Comparison of ENCODE assay signal across 17 cellular contexts in the genomic region with DNA sequence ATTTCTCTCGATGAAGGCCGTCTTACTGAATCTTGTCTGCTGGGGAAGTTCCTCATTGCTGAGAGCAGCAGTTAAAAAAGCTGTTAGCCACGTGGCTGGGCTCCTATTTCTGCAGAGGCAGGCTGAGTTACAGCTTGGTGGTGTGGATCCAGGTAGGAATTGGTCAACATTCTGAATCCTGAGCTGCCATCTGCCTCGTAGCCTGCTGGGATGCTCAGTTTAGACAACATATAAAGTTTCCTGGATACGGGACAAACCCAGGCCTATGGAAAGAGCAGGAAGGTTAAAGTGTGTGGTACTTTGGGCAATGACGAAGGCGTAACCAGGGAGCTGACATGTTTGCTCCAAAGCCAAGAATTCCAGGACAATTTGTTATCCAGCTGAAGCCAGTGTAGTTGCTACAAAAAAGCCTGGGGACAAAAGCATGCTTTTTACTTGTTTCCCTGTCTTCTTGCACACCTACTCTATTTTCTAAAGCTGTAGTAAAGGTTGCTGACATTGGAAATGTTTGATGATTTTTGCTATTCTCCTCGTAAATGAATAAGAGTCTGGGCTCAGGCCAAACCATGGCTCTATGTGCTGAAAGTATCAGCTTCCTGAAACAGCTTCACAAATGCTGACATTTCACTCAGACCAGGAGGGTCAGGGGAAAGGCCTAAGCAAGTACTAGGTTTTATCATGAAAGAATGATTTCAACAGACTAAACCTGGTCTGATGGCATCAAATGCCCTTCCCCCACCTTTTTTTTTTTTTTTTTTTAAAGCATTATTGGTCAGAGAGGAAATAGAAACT. TPM values are rescaled to one million over a fixed set of nuclear protein-coding genes. Genes with fewer than 3 reads are reported as not detected.
DNase-seq lines count a peak whose midpoint lies in the region; ATAC-seq, FAIRE-seq and TF ChIP-seq lines count a peak whose summit lies in the region.
"Had no signal": no experiment of that assay in that cellular context is flagged by ENCODE, and none has a peak within 500 bp of the region (broad histone marks: within the 10 kb centered on the region; RNA-seq: fewer than 3 reads in every experiment).

No MANE protein-coding gene starts in this region.

- H3K4me2 ChIP-seq in KMS-11 = peak overlapping the region; percentile 48
- H3K4me2 ChIP-seq in astrocyte (ENCODE audit: low read length) = no peak overlapping the region
- H3K4me2 ChIP-seq in osteoblast (ENCODE audit: insufficient read depth, low read length) = no peak overlapping the region

- H3K79me2 ChIP-seq in KMS-11 (ENCODE audit: insufficient read depth, low read depth) (no peaks in the 10 kb centered on the region), astrocyte (ENCODE audit: insufficient read depth, low read length) (no peaks in the 10 kb centered on the region), osteoblast (ENCODE audit: insufficient read depth, low read length) (no peaks in the 10 kb centered on the region)

- H3K4me1 ChIP-seq in KMS-11 (ENCODE audit: low read depth, poor library complexity, severe bottlenecking) (peaks cover 22% of the 10 kb centered on the region), astrocyte (ENCODE audit: insufficient read depth, low read length) (peaks cover 22% of the 10 kb centered on the region), osteoblast (ENCODE audit: insufficient read depth, low read length) (peaks cover 23% of the 10 kb centered on the region)

- H3K27ac ChIP-seq in KMS-11 (peak overlapping the region; percentile 8; the same call in 1 of the 2 replicates), astrocyte (ENCODE audit: low read depth, low read length) (no peak overlapping the region), osteoblast (ENCODE audit: low read depth, low read length) (peak overlapping the region; percentile 0)
- no peak overlapping the region for H3K27ac ChIP-seq in CD4-positive, alpha-beta T cell (ENCODE audit: low read depth, low read length)
- H3K27ac ChIP-seq: cardiac muscle cell had no signal

- no peak overlapping the region for H3K4me3 ChIP-seq in KMS-11 (IDR thresholded peaks at IDR 0.05; ENCODE audit: insufficient read depth, low read depth, low read length)
- H3K4me3 ChIP-seq in astrocyte (ENCODE audit: insufficient read depth, low read depth, low read length) = no peak overlapping the region
- H3K4me3 ChIP-seq in osteoblast (ENCODE audit: insufficient read depth, low read length) = no peak overlapping the region
- H3K4me3 ChIP-seq: cardiac muscle cell had no signal

- H3K36me3 Mint-ChIP-seq in astrocyte (ENCODE audit: low read depth, unreplicated experiment) = no peaks in the 10 kb centered on the region
- no peaks in the 10 kb centered on the region for H3K36me3 Mint-ChIP-seq in CD4-positive, alpha-beta T cell (ENCODE audit: low read depth)

- H3K27me3 ChIP-seq in KMS-11 (ENCODE audit: insufficient read depth, low read depth) (no peaks in the 10 kb centered on the region), astrocyte (ENCODE audit: insufficient read depth, low read length) (no peaks in the 10 kb centered on the region), osteoblast (ENCODE audit: insufficient read depth, low read length) (no peaks in the 10 kb centered on the region)
- no peaks in the 10 kb centered on the region for H3K27me3 ChIP-seq in CD4-positive, alpha-beta T cell (ENCODE audit: control insufficient read depth, insufficient read depth, low read length)
- H3K27me3 ChIP-seq: cardiac muscle cell had no signal

- no peaks in the 10 kb centered on the region for H3K9me3 Mint-ChIP-seq in astrocyte (ENCODE audit: unreplicated experiment)
- H3K9me3 Mint-ChIP-seq in CD4-positive, alpha-beta T cell = no peaks in the 10 kb centered on the region

- CTCF ChIA-PET in CD4-positive, alpha-beta T cell (lab: Charles Lee) = no interaction called here

- intact Hi-C loops in CD4-positive, alpha-beta T cell (cut with DNase I, micrococcal nuclease) = no loop called here

- H3K9me3 ChIP-seq in astrocyte (ENCODE audit: insufficient read depth, low read depth, low read length) (no peaks in the 10 kb centered on the region), osteoblast (ENCODE audit: low read depth, low read length) (no peaks in the 10 kb centered on the region)
- H3K9me3 ChIP-seq in CD4-positive, alpha-beta T cell (ENCODE audit: control insufficient read depth, low read length) = no peaks in the 10 kb centered on the region

- H2AFZ ChIP-seq in KMS-11 (ENCODE audit: low read depth) (no peak overlapping the region), astrocyte (ENCODE audit: low read depth, low read length) (no peak overlapping the region), osteoblast (ENCODE audit: low read length) (no peak overlapping the region)

- no peak for FAIRE-seq in astrocyte (lab: Jason Lieb, UNC)
- FAIRE-seq: endometrium had no signal

- DNase-seq in DMS 273 (lab: John Stamatoyannopoulos, UW; ENCODE audit: unreplicated experiment) (peak; percentile 61), astrocyte (ENCODE audit: low read depth) (peak; percentile 33), osteoblast (ENCODE audit: insufficient read length, low spot score, missing footprints) (peak; percentile 65), cortex of kidney (lab: John Stamatoyannopoulos, UW) (no peak)
- no peak for DNase-seq in CD4-positive, alpha-beta T cell
- DNase-seq: activated naive CD4-positive, alpha-beta T cell treated with anti-CD3 and anti-CD28 coated beads, Interleukin-2, amount 50 U/mL, for 16 hours; DMS53; foreskin melanocyte; mammary epithelial cell; NCI-H1092 treated with DMSO at 0.1 percent for 48 hours; NCI-H226; stimulated activated CD4-positive, alpha-beta T cell treated with anti-CD3 and anti-CD28 coated beads, Interleukin-4, amount 100 ng/mL, for 4 hours had no signal

- H3K27me3 Mint-ChIP-seq in astrocyte (ENCODE audit: low read depth, unreplicated experiment) = no peaks in the 10 kb centered on the region
- H3K27me3 Mint-ChIP-seq in CD4-positive, alpha-beta T cell = no peaks in the 10 kb centered on the region

- no peak overlapping the region for H3K4me3 Mint-ChIP-seq in astrocyte (ENCODE audit: unreplicated experiment)
- no peak overlapping the region for H3K4me3 Mint-ChIP-seq in CD4-positive, alpha-beta T cell

- TF ChIP-seq CTCF in KMS-11 (conservative IDR thresholded peaks at IDR 0.05; ENCODE audit: low read depth, low read length) = no peak
- TF ChIP-seq CTCF in astrocyte (IDR thresholded peaks at IDR 0.05; ENCODE audit: insufficient read depth, low read depth, low read length) = no peak
- TF ChIP-seq CTCF in osteoblast (IDR thresholded peaks at IDR 0.05; ENCODE audit: extremely low read depth, low read depth, low read length) = no peak
- TF ChIP-seq CTCF in CD4-positive, alpha-beta T cell (IDR thresholded peaks at IDR 0.05) = no peak

- no peak overlapping the region for H3K27ac Mint-ChIP-seq in astrocyte (ENCODE audit: unreplicated experiment)
- H3K27ac Mint-ChIP-seq in CD4-positive, alpha-beta T cell = no peak overlapping the region

- POLR2A ChIA-PET in CD4-positive, alpha-beta T cell (lab: Charles Lee) = no interaction called here

- ATAC-seq in HG03039 (IDR thresholded peaks at IDR 0.05; ENCODE audit: unreplicated experiment) (no peak), HG03460 (IDR thresholded peaks at IDR 0.05; ENCODE audit: unreplicated experiment) (no peak)
- ATAC-seq in CD4-positive, alpha-beta T cell (ENCODE audit: poor library complexity) = no peak

- H3K36me3 ChIP-seq in KMS-11 (ENCODE audit: insufficient read depth) (no peaks in the 10 kb centered on the region; the same call in 1 of the 2 replicates), astrocyte (ENCODE audit: insufficient read depth, low read length) (peaks cover 11% of the 10 kb centered on the region), osteoblast (ENCODE audit: insufficient read depth, low read length) (peaks cover 38% of the 10 kb centered on the region)
- H3K36me3 ChIP-seq: cardiac muscle cell had no signal

- H3K9ac ChIP-seq in KMS-11 (no peak overlapping the region), astrocyte (ENCODE audit: low read length) (no peak overlapping the region)

- H4K20me1 ChIP-seq in KMS-11 (ENCODE audit: insufficient read depth) (no peaks in the 10 kb centered on the region), astrocyte (ENCODE audit: insufficient read depth, low read length) (no peaks in the 10 kb centered on the region), osteoblast (ENCODE audit: insufficient read depth, low read length) (no peaks in the 10 kb centered on the region)

- peaks cover 23% of the 10 kb centered on the region for H3K4me1 Mint-ChIP-seq in astrocyte (ENCODE audit: low read depth, unreplicated experiment)
- H3K4me1 Mint-ChIP-seq in CD4-positive, alpha-beta T cell (ENCODE audit: low read depth) = peaks cover 18% of the 10 kb centered on the region

RNA-seq across cellular contexts. Expression of gene MYLK2, which starts 12.4 kb away (rescaled TPM):
- total RNA-seq in astrocyte (2.1 and 3.1 TPM in 2 replicates), osteoblast (under 0.01 and 0.36 TPM in 2 replicates)
- not detected for total RNA-seq in CD4-positive, alpha-beta T cell

RNA-seq across cellular contexts. Expression of gene FOXS1, which starts 38.6 kb away (rescaled TPM):
- total RNA-seq in astrocyte = 26.0 and 37.1 TPM in 2 replicates
- under 0.01 and 0.36 TPM in 2 replicates for total RNA-seq in osteoblast
- total RNA-seq in CD4-positive, alpha-beta T cell = not detected

Comparison
In these comparisons a context has a peak if more than half of its experiments do, and no peak if none do; other contexts are left out.
1. DNase-seq: peak in DMS 273 (single experiment), astrocyte (single experiment) and osteoblast (single experiment); none in CD4-positive, alpha-beta T cell (0 of 10) and cortex of kidney (single experiment).
2. H3K27ac ChIP-seq: peak in KMS-11 (single experiment) and osteoblast (single experiment); none in astrocyte (single experiment) and CD4-positive, alpha-beta T cell (single experiment).
3. RNA of gene FOXS1, which starts 38.6 kb away (total RNA-seq): 26.0 to 37.1 TPM in astrocyte; under 0.01 to 0.36 TPM in osteoblast and not detected in CD4-positive, alpha-beta T cell; every median in the first group is over 10 times any median in the second.